In genomic region chr5:19555876-19556275, GRCh38 we compare ENCODE assay signal across 23 cellular contexts.
"Had no signal": no experiment of that assay in that cellular context is flagged by ENCODE, and none has a peak within 500 bp of the region (broad histone marks: within the 10 kb centered on the region; RNA-seq: fewer than 3 reads in every experiment).

No MANE protein-coding gene starts in this region.

- H3K36me3 ChIP-seq: adrenal gland, cardiac muscle cell, WERI-Rb-1 had no signal

- H3K9me3 ChIP-seq: body of pancreas had no signal

- H3K4me1 ChIP-seq: adrenal gland, body of pancreas had no signal

- H3K4me3 ChIP-seq: adrenal gland, body of pancreas, cardiac muscle cell had no signal

- ATAC-seq: activated CD8-positive, alpha-beta T cell treated with anti-CD3 and anti-CD28 coated beads for 36 hours; activated T-cell treated with anti-CD3 and anti-CD28 coated beads, Interleukin-2, amount 50 U/mL, for 72 hours; body of pancreas; PC-3; T-helper 17 cell had no signal

- H3K27me3 ChIP-seq: adrenal gland, body of pancreas, cardiac muscle cell had no signal

- H3K27ac ChIP-seq: adrenal gland, body of pancreas, cardiac muscle cell, WERI-Rb-1 had no signal

- DNase-seq: activated CD4-positive, alpha-beta T cell treated with anti-CD3 and anti-CD28 coated beads for 4 hours; activated CD8-positive, alpha-beta memory T cell treated with anti-CD3 and anti-CD28 coated beads, Interleukin-2, amount 50 U/mL, for 4 hours; activated CD8-positive, alpha-beta T cell treated with anti-CD3 and anti-CD28 coated beads for 36 hours; activated gamma-delta T cell treated with Interleukin-2 at 50 U/mL for 16 hours; activated naive CD4-positive, alpha-beta T cell treated with anti-CD3 and anti-CD28 coated beads, Interleukin-2, amount 10 ng/mL, durations not matched to agents 7 days and 5 days; activated naive CD8-positive, alpha-beta T cell treated with anti-CD3 and anti-CD28 coated beads for 36 hours; activated T-cell treated with anti-CD3 and anti-CD28 coated beads, Interleukin-2, amount 50 U/mL, for 72 hours; adrenal gland; anterior cingulate cortex; body of pancreas; Kasumi-1; KBM-7; NCI-H1048; NCI-H1930; NCI-H226; NCI-H510A; NCI-H526 treated with DMSO at 0.1 percent for 48 hours; PC-3; SIG-M5; T-helper 17 cell; T1000 had no signal
